24 cellular contexts compared by ENCODE assay signal in genomic region chr2:212030709-212031108, GRCh38.
A peak's percentile ranks its signal among the peaks of the same experiment; 100 is the strongest.
DNase-seq lines count a peak whose midpoint lies in the region; ATAC-seq and TF ChIP-seq lines count a peak whose summit lies in the region.
"Had no signal": no experiment of that assay in that cellular context is flagged by ENCODE, and none has a peak within 500 bp of the region (broad histone marks: within the 10 kb centered on the region; RNA-seq: fewer than 3 reads in every experiment).

No MANE protein-coding gene starts in this region.

- H3K4me3 Mint-ChIP-seq in GM23338 (no peak overlapping the region), endodermal cell (no peak overlapping the region)
- H3K4me3 Mint-ChIP-seq: CD4-positive, CD25-positive, alpha-beta regulatory T cell had no signal

- no peaks in the 10 kb centered on the region for H3K79me2 ChIP-seq in GM23338 (replicated peaks; ENCODE audit: insufficient read depth)
- H3K79me2 ChIP-seq in osteoblast (ENCODE audit: insufficient read depth, low read length), result no peaks in the 10 kb centered on the region

- H3F3A ChIP-seq in GM23338 (replicated peaks; ENCODE audit: low read depth), result no peaks in the 10 kb centered on the region

- H3K4me2 ChIP-seq in GM23338 (no peak overlapping the region), osteoblast (ENCODE audit: insufficient read depth, low read length) (no peak overlapping the region)
- H3K4me2 ChIP-seq: A549 had no signal

- DNase-seq in GM23338 (ENCODE audit: low spot score), result no peak
- DNase-seq in NCI-H69 (lab: John Stamatoyannopoulos, UW), result peak; percentile 91
- DNase-seq in endodermal cell, result no peak
- no peak for DNase-seq in osteoblast (ENCODE audit: insufficient read length, low spot score, missing footprints)
- no peak for DNase-seq in NCI-H1694 (lab: John Stamatoyannopoulos, UW)
- DNase-seq in dedifferentiated amniotic fluid mesenchymal stem cell (ENCODE audit: extremely low spot score), result no peak
- DNase-seq: BE2C; CD4-positive, CD25-positive, alpha-beta regulatory T cell; COR-L47; DND-41; GOT3; KG1; NCI-H1092; NCI-H1694 treated with DMSO at 0.1 percent for 48 hours; NCI-H2081 treated with DMSO at 0.1 percent for 48 hours; NCI-H2171 treated with DMSO at 0.1 percent for 48 hours; NCI-H526 treated with DMSO at 0.1 percent for 48 hours; NK-92 treated with Interleukin-12 subunit alpha and Interleukin-12 subunit beta, amount 100 ng/mL, for 24 hours; SHP77 treated with DMSO at 0.1 percent for 48 hours; SK-N-SH had no signal

- no peak for TF ChIP-seq CTCF in GM23338 (conservative IDR thresholded peaks at IDR 0.05; ENCODE audit: low read depth in 2 of 2)
- TF ChIP-seq CTCF in endodermal cell (conservative IDR thresholded peaks at IDR 0.05), result no peak
- TF ChIP-seq CTCF in osteoblast (IDR thresholded peaks at IDR 0.05; ENCODE audit: extremely low read depth, low read depth, low read length), result no peak

- H3K9ac ChIP-seq in endodermal cell (ENCODE audit: extremely low read depth, low read length, poor library complexity, severe bottlenecking), result no peak overlapping the region

- H3K27me3 ChIP-seq in GM23338 (ENCODE audit: insufficient read depth) (no peaks in the 10 kb centered on the region), endodermal cell (ENCODE audit: control insufficient read depth, insufficient read depth, low read length, poor library complexity, severe bottlenecking) (no peaks in the 10 kb centered on the region), osteoblast (ENCODE audit: insufficient read depth, low read length) (no peaks in the 10 kb centered on the region)
- H3K27me3 ChIP-seq: BE2C had no signal

- H3K36me3 Mint-ChIP-seq in GM23338 (ENCODE audit: low read depth), result no peaks in the 10 kb centered on the region
- H3K36me3 Mint-ChIP-seq in endodermal cell (ENCODE audit: low read depth), result no peaks in the 10 kb centered on the region
- H3K36me3 Mint-ChIP-seq: CD4-positive, CD25-positive, alpha-beta regulatory T cell had no signal

- H4K20me1 ChIP-seq in GM23338 (replicated peaks; ENCODE audit: insufficient read depth) (no peaks in the 10 kb centered on the region), osteoblast (ENCODE audit: insufficient read depth, low read length) (no peaks in the 10 kb centered on the region)

- H2AFZ ChIP-seq in GM23338 (no peak overlapping the region), osteoblast (ENCODE audit: low read length) (no peak overlapping the region)

- H3K4me1 Mint-ChIP-seq in GM23338 (peaks cover 7% of the 10 kb centered on the region; the same call in 2 of the 3 replicates), endodermal cell (peaks cover 9% of the 10 kb centered on the region)
- H3K4me1 Mint-ChIP-seq: CD4-positive, CD25-positive, alpha-beta regulatory T cell had no signal

- H3K27ac Mint-ChIP-seq in GM23338 (peak overlapping the region; percentile 51), endodermal cell (peak overlapping the region; percentile 38)
- H3K27ac Mint-ChIP-seq: CD4-positive, CD25-positive, alpha-beta regulatory T cell had no signal

- H3K9me3 ChIP-seq in endodermal cell (ENCODE audit: control insufficient read depth, low read length) (no peaks in the 10 kb centered on the region), osteoblast (ENCODE audit: low read depth, low read length) (no peaks in the 10 kb centered on the region)
- H3K9me3 ChIP-seq: A549, BE2C, SK-N-SH had no signal

- H3K9me2 ChIP-seq in GM23338 (ENCODE audit: insufficient read depth), result no peaks in the 10 kb centered on the region
- H3K9me2 ChIP-seq: SK-N-SH had no signal

- ATAC-seq in GM23338, result no peak
- no peak for ATAC-seq in GM19324 (IDR thresholded peaks at IDR 0.05; ENCODE audit: low FRiP score, unreplicated experiment)
- ATAC-seq: A549, HCT116 had no signal

- H3K9me3 Mint-ChIP-seq in GM23338 (no peaks in the 10 kb centered on the region), endodermal cell (no peaks in the 10 kb centered on the region)

- H3K4me1 ChIP-seq in GM23338 (ENCODE audit: insufficient read depth) (no peaks in the 10 kb centered on the region), endodermal cell (ENCODE audit: control insufficient read depth, insufficient read depth, low read length) (no peaks in the 10 kb centered on the region), osteoblast (ENCODE audit: insufficient read depth, low read length) (peaks cover 61% of the 10 kb centered on the region)
- H3K4me1 ChIP-seq: A549 had no signal

- no peak overlapping the region for H3K27ac ChIP-seq in GM23338 (ENCODE audit: low read depth)
- no peak overlapping the region for H3K27ac ChIP-seq in endodermal cell (ENCODE audit: low read depth, low read length)
- H3K27ac ChIP-seq in osteoblast (ENCODE audit: low read depth, low read length), result peak overlapping the region; percentile 89
- H3K27ac ChIP-seq: A549, RWPE1 had no signal

- 66 to 70% methylated on average over 2 to 4 of the region's 4 CpGs for WGBS in endodermal cell (ENCODE audit: insufficient coverage in 1 of 2, insufficient read length in 1 of 2), 2 experiments

- H3K27me3 Mint-ChIP-seq in GM23338 (ENCODE audit: insufficient read depth, low read depth, poor library complexity), result no peaks in the 10 kb centered on the region
- no peaks in the 10 kb centered on the region for H3K27me3 Mint-ChIP-seq in endodermal cell (ENCODE audit: insufficient read depth)
- H3K27me3 Mint-ChIP-seq: CD4-positive, CD25-positive, alpha-beta regulatory T cell had no signal

- H3K36me3 ChIP-seq in GM23338 (ENCODE audit: insufficient read depth), result no peaks in the 10 kb centered on the region
- H3K36me3 ChIP-seq in endodermal cell (ENCODE audit: control insufficient read depth, insufficient read depth, low read length), result no peaks in the 10 kb centered on the region
- no peaks in the 10 kb centered on the region for H3K36me3 ChIP-seq in osteoblast (ENCODE audit: insufficient read depth, low read length)
- H3K36me3 ChIP-seq: BE2C had no signal

- H3K4me3 ChIP-seq in GM23338, result no peak overlapping the region
- no peak overlapping the region for H3K4me3 ChIP-seq in endodermal cell (ENCODE audit: low read length)
- H3K4me3 ChIP-seq in osteoblast (ENCODE audit: insufficient read depth, low read length), result no peak overlapping the region
- H3K4me3 ChIP-seq: A549 had no signal

TF ChIP-seq in GM23338, 12 proteins besides CTCF, POLR2A, EP300 and RAD21 (continues in another document):
- TF ChIP-seq, protein P1, sequence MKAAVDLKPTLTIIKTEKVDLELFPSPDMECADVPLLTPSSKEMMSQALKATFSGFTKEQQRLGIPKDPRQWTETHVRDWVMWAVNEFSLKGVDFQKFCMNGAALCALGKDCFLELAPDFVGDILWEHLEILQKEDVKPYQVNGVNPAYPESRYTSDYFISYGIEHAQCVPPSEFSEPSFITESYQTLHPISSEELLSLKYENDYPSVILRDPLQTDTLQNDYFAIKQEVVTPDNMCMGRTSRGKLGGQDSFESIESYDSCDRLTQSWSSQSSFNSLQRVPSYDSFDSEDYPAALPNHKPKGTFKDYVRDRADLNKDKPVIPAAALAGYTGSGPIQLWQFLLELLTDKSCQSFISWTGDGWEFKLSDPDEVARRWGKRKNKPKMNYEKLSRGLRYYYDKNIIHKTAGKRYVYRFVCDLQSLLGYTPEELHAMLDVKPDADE (IDR thresholded peaks at IDR 0.05), result no peak
- no peak for TF ChIP-seq POLR2AphosphoS5 (IDR thresholded peaks at IDR 0.05; ENCODE audit: low read depth)
- TF ChIP-seq NANOG (IDR thresholded peaks at IDR 0.05; ENCODE audit: borderline replicate concordance), result no peak
- no peak for TF ChIP-seq ZNF331 (CRISPR knock-in tag; IDR thresholded peaks at IDR 0.05; ENCODE audit: low read depth)
